ENCODE assay signal across 10 cellular contexts in the genomic region with DNA sequence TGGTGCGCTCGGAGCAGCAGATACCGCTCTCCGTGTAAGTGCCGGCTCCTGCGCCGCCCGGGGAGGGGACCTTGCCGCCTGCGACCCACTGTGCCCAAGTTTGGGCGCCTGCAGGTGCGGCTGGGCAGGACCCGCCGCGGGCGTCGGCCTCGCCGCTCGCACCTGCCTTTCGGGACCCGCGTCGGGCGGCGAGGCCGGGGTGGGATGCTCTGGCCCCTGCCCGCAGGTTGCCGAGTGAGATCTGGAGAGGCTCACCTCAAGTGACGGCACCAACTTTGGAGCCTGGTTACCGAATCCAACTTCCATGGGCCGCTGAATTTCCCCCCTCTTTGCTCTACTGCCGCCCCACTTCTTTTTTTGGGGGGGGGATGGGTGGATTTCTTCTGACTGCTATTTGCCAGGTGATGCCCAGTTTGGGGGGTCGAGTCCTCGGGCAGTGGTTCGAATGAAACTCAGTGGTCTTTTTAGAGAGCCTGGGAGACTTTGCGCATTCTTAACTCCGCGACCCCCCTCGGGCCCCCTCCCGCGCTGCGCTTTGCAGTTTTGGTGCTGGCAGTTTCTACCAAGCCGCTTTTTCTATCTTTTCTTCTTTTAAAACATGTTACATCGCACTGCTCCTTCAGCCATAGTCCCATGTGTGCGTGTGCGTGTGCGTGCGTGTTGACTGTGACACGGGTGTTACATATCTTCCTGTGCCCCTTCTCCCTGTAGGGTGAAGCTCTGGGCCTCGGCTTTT. TPM values are rescaled to one million over a fixed set of nuclear protein-coding genes. Genes with fewer than 3 reads are reported as not detected.
DNase-seq lines count a peak whose midpoint lies in the region; ATAC-seq and TF ChIP-seq lines count a peak whose summit lies in the region.
"Had no signal": no experiment of that assay in that cellular context is flagged by ENCODE, and none has a peak within 500 bp of the region (broad histone marks: within the 10 kb centered on the region; RNA-seq: fewer than 3 reads in every experiment).

No MANE protein-coding gene starts in this region.

- DNase-seq in stimulated activated naive CD8-positive, alpha-beta T cell treated with anti-CD3 and anti-CD28 coated beads, Interleukin-15, amount 100 ng/mL, for 72 hours = no peak
- DNase-seq in stimulated activated naive CD8-positive, alpha-beta T cell treated with anti-CD3 and anti-CD28 coated beads, Interleukin-15, Interleukin-2, amounts not matched to agents 100 U/mL and 50 U/mL, for 24 hours = no peak
- DNase-seq in endothelial cell (ENCODE audit: low spot score) (no peak), NCI-H128 (lab: John Stamatoyannopoulos, UW; ENCODE audit: unreplicated experiment) (no peak)
- DNase-seq: activated naive CD4-positive, alpha-beta T cell had no signal

- peaks cover 60% of the 10 kb centered on the region for H3K27me3 Mint-ChIP-seq in stimulated activated naive CD8-positive, alpha-beta T cell treated with anti-CD3 and anti-CD28 coated beads, Interleukin-15, amount 100 ng/mL, for 72 hours
- peaks cover 11% of the 10 kb centered on the region for H3K27me3 Mint-ChIP-seq in endothelial cell (ENCODE audit: unreplicated experiment)
- H3K27me3 Mint-ChIP-seq in nephron (ENCODE audit: low read depth) = peaks cover 88% of the 10 kb centered on the region

- H3K4me1 Mint-ChIP-seq in stimulated activated naive CD8-positive, alpha-beta T cell treated with anti-CD3 and anti-CD28 coated beads, Interleukin-15, amount 100 ng/mL, for 72 hours = no peaks in the 10 kb centered on the region
- H3K4me1 Mint-ChIP-seq in endothelial cell (ENCODE audit: unreplicated experiment) (peaks cover 10% of the 10 kb centered on the region), nephron (peaks cover 17% of the 10 kb centered on the region)

- no peaks in the 10 kb centered on the region for H3K36me3 Mint-ChIP-seq in endothelial cell (ENCODE audit: low read depth, unreplicated experiment)
- H3K36me3 Mint-ChIP-seq in nephron (ENCODE audit: low read depth) = no peaks in the 10 kb centered on the region

- TF ChIP-seq CTCF in endothelial cell (IDR thresholded peaks at IDR 0.05; ENCODE audit: unreplicated experiment) (no peak), nephron (IDR thresholded peaks at IDR 0.05; ENCODE audit: unreplicated experiment in 3 of 3) (no peak)

- H3K27ac Mint-ChIP-seq in stimulated activated naive CD8-positive, alpha-beta T cell treated with anti-CD3 and anti-CD28 coated beads, Interleukin-15, amount 100 ng/mL, for 72 hours = no peak overlapping the region
- no peak overlapping the region for H3K27ac Mint-ChIP-seq in endothelial cell (ENCODE audit: unreplicated experiment)
- no peak overlapping the region for H3K27ac Mint-ChIP-seq in nephron

- ATAC-seq in stimulated activated naive CD8-positive, alpha-beta T cell treated with anti-CD3 and anti-CD28 coated beads, Interleukin-15, amount 100 ng/mL, for 72 hours = no peak
- ATAC-seq in stimulated activated naive CD8-positive, alpha-beta T cell treated with anti-CD3 and anti-CD28 coated beads, Interleukin-15, Interleukin-2, amounts not matched to agents 100 U/mL and 50 U/mL, for 24 hours = no peak
- no peak for ATAC-seq in HG03439 (IDR thresholded peaks at IDR 0.05; ENCODE audit: unreplicated experiment)
- ATAC-seq in HG03354 (IDR thresholded peaks at IDR 0.05; ENCODE audit: poor library complexity, severe bottlenecking, unreplicated experiment) = no peak
- no peak for ATAC-seq in GM21526 (IDR thresholded peaks at IDR 0.05; ENCODE audit: low FRiP score, unreplicated experiment)

- H3K4me3 Mint-ChIP-seq in stimulated activated naive CD8-positive, alpha-beta T cell treated with anti-CD3 and anti-CD28 coated beads, Interleukin-15, amount 100 ng/mL, for 72 hours = peak overlapping the region; percentile 5 to 36
- H3K4me3 Mint-ChIP-seq in endothelial cell (ENCODE audit: unreplicated experiment) (peak overlapping the region; percentile 79), nephron (peak overlapping the region; percentile 76 to 84 (median 81))

- H3K9me3 Mint-ChIP-seq in stimulated activated naive CD8-positive, alpha-beta T cell treated with anti-CD3 and anti-CD28 coated beads, Interleukin-15, amount 100 ng/mL, for 72 hours = no peaks in the 10 kb centered on the region
- H3K9me3 Mint-ChIP-seq in endothelial cell (ENCODE audit: unreplicated experiment) = no peaks in the 10 kb centered on the region
- H3K9me3 Mint-ChIP-seq in nephron = no peaks in the 10 kb centered on the region

RNA-seq across cellular contexts. Expression of a gene that starts 0.6 kb away (rescaled TPM):
- total RNA-seq in endothelial cell (ENCODE audit: unreplicated experiment) = 0.46 TPM
- total RNA-seq: T-helper 1 cell treated with Interleukin-12 subunit alpha and Interleukin-12 subunit beta and Interleukin-4 antibody, amounts not matched to agents 30 ng/mL and 1 ng/mL, for 36 hours had no signal

Comparison
In these comparisons a context has a peak if more than half of its experiments do, and no peak if none do; other contexts are left out.
1. H3K4me3 Mint-ChIP-seq: peak in every context shown above with its lines; median percentile 81 in nephron; 79 in endothelial cell; 20 in stimulated activated naive CD8-positive, alpha-beta T cell treated with anti-CD3 and anti-CD28 coated beads, Interleukin-15, amount 100 ng/mL, for 72 hours.